8 cellular contexts compared by ENCODE assay signal in genomic region chr18:10519999-10520935, GRCh38. TPM values are rescaled to one million over a fixed set of nuclear protein-coding genes. Genes with fewer than 3 reads are reported as not detected.
DNase-seq lines count a peak whose midpoint lies in the region; ATAC-seq and TF ChIP-seq lines count a peak whose summit lies in the region.

No MANE protein-coding gene starts in this region.

- no peaks in the 10 kb centered on the region for H3K36me3 ChIP-seq in right lobe of liver

- CTCF ChIA-PET in AG04449 (lab: Yijun Ruan, JAX), result interaction anchor here (0.7 to 11.0 kb wide), 37 partner anchors 9 to 563 kb away, joined by 3 to 314 read pairs (median 4); no protein-coding TSS in a partner anchor

- no peaks in the 10 kb centered on the region for H3K27me3 ChIP-seq in right lobe of liver

- peak; percentile 75 for ATAC-seq in GM18511 (IDR thresholded peaks at IDR 0.05; ENCODE audit: unreplicated experiment)
- ATAC-seq in HG03432 (IDR thresholded peaks at IDR 0.05; ENCODE audit: unreplicated experiment), result peak; percentile 77
- peak; percentile 89 to 95 (median 92) for ATAC-seq in right lobe of liver

- WGBS in right lobe of liver (ENCODE audit: insufficient coverage, low coverage, low lambda C conversion rate, missing lambda C conversion rate), result 16% methylated on average over 16 of the region's 17 CpGs

- no peak for TF ChIP-seq POLR2A in right lobe of liver (IDR thresholded peaks at IDR 0.05)

- H3K4me1 ChIP-seq in right lobe of liver, result peaks cover 0 to 3% (median 0%) of the 10 kb centered on the region in 4 donors

- H3K9me3 ChIP-seq in right lobe of liver, result no peaks in the 10 kb centered on the region

- DNase-seq in AG04449 (ENCODE audit: low read depth, low spot score), result peak; percentile 63
- DNase-seq in NCI-H510A treated with DMSO at 0.1 percent for 48 hours (lab: John Stamatoyannopoulos, UW), result peak; percentile 71
- DNase-seq in activated CD4-positive, alpha-beta T cell treated with anti-CD3 and anti-CD28 coated beads, Interleukin-2, amount 50 U/mL, for 1 hour, result peak; percentile 48
- peak; percentile 90 to 91 for DNase-seq in dermis microvascular lymphatic vessel endothelial cell (ENCODE audit: low read depth in 2 of 2)
- peak; percentile 78 to 80 (median 79) for DNase-seq in right lobe of liver
- DNase-seq in stimulated activated CD4-positive, alpha-beta T cell treated with anti-CD3 and anti-CD28 coated beads, TNF-alpha, amount 100 ng/mL, for 4 hours (ENCODE audit: low read depth in 3 of 3), result peak; percentile 11 to 17 (median 14)

- peak; percentile 87 for TF ChIP-seq CTCF in AG04449 (IDR thresholded peaks at IDR 0.05; ENCODE audit: insufficient read depth, low read length, missing control alignments)
- peak; percentile 68 to 76 (median 74) for TF ChIP-seq CTCF in right lobe of liver (IDR thresholded peaks at IDR 0.05)

- H3K27ac ChIP-seq in right lobe of liver, result no peak overlapping the region

- intact Hi-C loops in right lobe of liver (cut with DNase I), result loop anchor here (5.0 to 10.0 kb wide), 2 partner anchors 55 to 548 kb away; no protein-coding TSS in a partner anchor

- POLR2A ChIA-PET in AG04449 (lab: Yijun Ruan, JAX), result interaction anchor here (1.3 kb wide), 1 partner anchor 504 kb away, joined by 3 read pairs; no protein-coding TSS in a partner anchor

- H3K4me3 ChIP-seq in AG04449 (ENCODE audit: low read depth, low read length), result peak overlapping the region; percentile 24; the same call in 1 of the 2 replicates
- no peak overlapping the region for H3K4me3 ChIP-seq in right lobe of liver

RNA-seq across cellular contexts. Expression of gene NAPG, which starts 5.6 kb away (rescaled TPM):
- total RNA-seq in dermis microvascular lymphatic vessel endothelial cell, result 28.4 and 29.1 TPM in 2 replicates
- total RNA-seq in right lobe of liver, result 10 to 100 TPM; 10.7 to 20.6 (median 14.1) TPM

Comparison
In these comparisons a context has a peak if more than half of its experiments do, and no peak if none do; other contexts are left out.
1. DNase-seq: peak in every context shown above with its lines; median percentile 90 in dermis microvascular lymphatic vessel endothelial cell; 79 in right lobe of liver; 71 in NCI-H510A treated with DMSO at 0.1 percent for 48 hours; 63 in AG04449; 48 in activated CD4-positive, alpha-beta T cell treated with anti-CD3 and anti-CD28 coated beads, Interleukin-2, amount 50 U/mL, for 1 hour; 14 in stimulated activated CD4-positive, alpha-beta T cell treated with anti-CD3 and anti-CD28 coated beads, TNF-alpha, amount 100 ng/mL, for 4 hours.